Comparison of ENCODE assay signal across 2 cellular contexts in the genomic region with DNA sequence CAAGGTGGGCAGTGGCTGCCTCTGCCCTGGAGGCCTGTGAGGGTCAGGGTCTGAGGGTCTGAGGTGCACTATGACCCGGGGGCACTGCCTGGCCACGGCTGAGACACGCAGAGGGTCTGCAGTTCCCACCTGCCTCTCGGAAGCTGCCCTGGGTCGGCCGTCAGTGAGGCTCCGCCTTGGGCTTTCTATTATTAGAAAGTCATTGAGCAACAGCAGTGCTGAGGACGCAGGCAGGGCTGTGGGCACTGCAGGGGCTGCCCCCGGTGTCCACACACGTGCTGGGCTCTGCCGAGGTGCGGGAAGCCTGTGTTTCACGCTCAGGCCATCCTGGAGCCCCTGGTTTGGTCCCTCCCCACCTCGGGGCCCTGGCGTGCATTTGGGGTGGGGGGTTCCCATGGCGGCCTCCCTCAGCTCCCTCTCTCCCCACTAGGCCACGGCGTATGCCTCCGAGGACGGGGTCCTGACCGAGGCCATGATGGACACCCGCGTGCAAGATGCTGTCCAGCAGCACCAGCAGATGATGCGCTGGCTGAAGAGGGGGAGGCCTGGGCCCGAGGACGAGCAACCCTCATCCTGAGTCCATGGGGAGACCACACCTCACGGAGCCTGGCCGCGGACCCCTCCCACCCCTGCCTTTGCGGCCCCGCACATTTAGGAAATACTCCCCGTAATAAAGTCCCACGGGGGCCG. TPM values are rescaled to one million over a fixed set of nuclear protein-coding genes. Genes with fewer than 3 reads are reported as not detected.
"Had no signal": no experiment of that assay in that cellular context is flagged by ENCODE, and none has a peak within 500 bp of the region (broad histone marks: within the 10 kb centered on the region; RNA-seq: fewer than 3 reads in every experiment).

No MANE protein-coding gene starts in this region.

RNA-seq across cellular contexts. Expression of a gene that starts 31.5 kb away (rescaled TPM):
- total RNA-seq: RPMI7951 had no signal

RNA-seq across cellular contexts. Expression of a gene that starts 59.4 kb away (rescaled TPM):
- total RNA-seq: IMR-90, RPMI7951 had no signal
- polyA plus RNA-seq: IMR-90 had no signal
